1 cellular context compared by ENCODE assay signal in genomic region chr9:136579638-136580219, GRCh38.
A peak's percentile ranks its signal among the peaks of the same experiment; 100 is the strongest.
TF ChIP-seq lines count a peak whose summit lies in the region.

No MANE protein-coding gene starts in this region.

TF ChIP-seq in K562, 482 proteins besides CTCF, POLR2A, EP300 and RAD21 (continued from another document):
- TF ChIP-seq NKRF (IDR thresholded peaks at IDR 0.05; ENCODE audit: borderline replicate concordance) (0 out of 2 replicates have a peak, but pooled peaks have one; percentile 49), LARP7 (IDR thresholded peaks at IDR 0.05) (peak; percentile 79; the same call in 1 of the 2 replicates), HLTF (IDR thresholded peaks at IDR 0.05) (peak; percentile 47; the same call in 1 of the 2 replicates), ZNF24 (IDR thresholded peaks at IDR 0.05) (peak; percentile 100), BCOR (IDR thresholded peaks at IDR 0.05) (peak; percentile 90), TRIM24 (IDR thresholded peaks at IDR 0.05) (peak; percentile 33 to 43; a peak in 2 of 4 replicates), ZBTB2 (IDR thresholded peaks at IDR 0.05) (0 out of 2 replicates have a peak, but pooled peaks have one; percentile 42), ZNF431 (CRISPR knock-in tag; IDR thresholded peaks at IDR 0.05) (0 out of 2 replicates have a peak, but pooled peaks have one; percentile 42), PHF20 (IDR thresholded peaks at IDR 0.05; ENCODE audit: partially characterized antibody) (peak; percentile 74), HDAC1 (IDR thresholded peaks at IDR 0.05) (peak in 1 of 2 experiments; percentile 60; a peak in 1 of 4 replicates), EHMT2 (IDR thresholded peaks at IDR 0.05) (peak; percentile 59; the same call in 1 of the 2 replicates), SMARCA5 (IDR thresholded peaks at IDR 0.05) (peak; percentile 57), GATAD2A (IDR thresholded peaks at IDR 0.05) (0 out of 2 replicates have a peak, but pooled peaks have one; percentile 35)
- TF ChIP-seq, protein P1, sequence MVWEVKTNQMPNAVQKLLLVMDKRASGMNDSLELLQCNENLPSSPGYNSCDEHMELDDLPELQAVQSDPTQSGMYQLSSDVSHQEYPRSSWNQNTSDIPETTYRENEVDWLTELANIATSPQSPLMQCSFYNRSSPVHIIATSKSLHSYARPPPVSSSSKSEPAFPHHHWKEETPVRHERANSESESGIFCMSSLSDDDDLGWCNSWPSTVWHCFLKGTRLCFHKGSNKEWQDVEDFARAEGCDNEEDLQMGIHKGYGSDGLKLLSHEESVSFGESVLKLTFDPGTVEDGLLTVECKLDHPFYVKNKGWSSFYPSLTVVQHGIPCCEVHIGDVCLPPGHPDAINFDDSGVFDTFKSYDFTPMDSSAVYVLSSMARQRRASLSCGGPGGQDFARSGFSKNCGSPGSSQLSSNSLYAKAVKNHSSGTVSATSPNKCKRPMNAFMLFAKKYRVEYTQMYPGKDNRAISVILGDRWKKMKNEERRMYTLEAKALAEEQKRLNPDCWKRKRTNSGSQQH (CRISPR knock-in tag; IDR thresholded peaks at IDR 0.05), result 0 out of 2 replicates have a peak, but pooled peaks have one; percentile 17
- TF ChIP-seq, protein P2, sequence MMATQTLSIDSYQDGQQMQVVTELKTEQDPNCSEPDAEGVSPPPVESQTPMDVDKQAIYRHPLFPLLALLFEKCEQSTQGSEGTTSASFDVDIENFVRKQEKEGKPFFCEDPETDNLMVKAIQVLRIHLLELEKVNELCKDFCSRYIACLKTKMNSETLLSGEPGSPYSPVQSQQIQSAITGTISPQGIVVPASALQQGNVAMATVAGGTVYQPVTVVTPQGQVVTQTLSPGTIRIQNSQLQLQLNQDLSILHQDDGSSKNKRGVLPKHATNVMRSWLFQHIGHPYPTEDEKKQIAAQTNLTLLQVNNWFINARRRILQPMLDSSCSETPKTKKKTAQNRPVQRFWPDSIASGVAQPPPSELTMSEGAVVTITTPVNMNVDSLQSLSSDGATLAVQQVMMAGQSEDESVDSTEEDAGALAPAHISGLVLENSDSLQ (IDR thresholded peaks at IDR 0.05), result peak; percentile 25; the same call in 1 of the 2 replicates
